ENCODE assay signal across 1 cellular context in the genomic region with DNA sequence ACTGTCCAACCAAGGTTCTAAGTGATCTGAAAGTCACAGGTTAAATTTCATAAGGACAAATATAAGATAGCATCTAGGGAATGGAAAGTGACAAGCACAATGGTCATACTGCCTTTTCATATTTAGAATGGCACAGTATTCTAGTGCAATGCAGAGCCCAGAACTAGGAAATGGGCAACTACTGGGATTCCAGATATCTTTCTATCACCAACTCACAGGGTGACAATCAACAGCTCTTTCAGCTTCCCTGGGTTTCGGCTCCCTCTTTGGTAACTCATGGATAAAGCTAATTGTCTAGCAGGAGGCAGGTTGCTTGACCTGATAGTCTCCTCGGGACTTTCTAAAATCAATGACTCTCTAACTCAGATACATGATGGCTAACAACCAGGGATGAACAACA.
TF ChIP-seq lines count a peak whose summit lies in the region.

No MANE protein-coding gene starts in this region.

TF ChIP-seq in WTC11, 78 proteins besides CTCF, POLR2A, EP300 and RAD21 (continued from another document):
- TF ChIP-seq, protein P1, sequence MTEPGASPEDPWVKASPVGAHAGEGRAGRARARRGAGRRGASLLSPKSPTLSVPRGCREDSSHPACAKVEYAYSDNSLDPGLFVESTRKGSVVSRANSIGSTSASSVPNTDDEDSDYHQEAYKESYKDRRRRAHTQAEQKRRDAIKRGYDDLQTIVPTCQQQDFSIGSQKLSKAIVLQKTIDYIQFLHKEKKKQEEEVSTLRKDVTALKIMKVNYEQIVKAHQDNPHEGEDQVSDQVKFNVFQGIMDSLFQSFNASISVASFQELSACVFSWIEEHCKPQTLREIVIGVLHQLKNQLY (CRISPR knock-in tag; IDR thresholded peaks at IDR 0.05), result no peak
- TF ChIP-seq ZNF121 (CRISPR knock-in tag; IDR thresholded peaks at IDR 0.05) (no peak), NFE2L1 (CRISPR knock-in tag; IDR thresholded peaks at IDR 0.05) (no peak), NR2C2 (CRISPR knock-in tag; IDR thresholded peaks at IDR 0.05) (no peak), KAT7 (CRISPR knock-in tag; IDR thresholded peaks at IDR 0.05; ENCODE audit: borderline replicate concordance) (no peak)
- TF ChIP-seq, protein P2, sequence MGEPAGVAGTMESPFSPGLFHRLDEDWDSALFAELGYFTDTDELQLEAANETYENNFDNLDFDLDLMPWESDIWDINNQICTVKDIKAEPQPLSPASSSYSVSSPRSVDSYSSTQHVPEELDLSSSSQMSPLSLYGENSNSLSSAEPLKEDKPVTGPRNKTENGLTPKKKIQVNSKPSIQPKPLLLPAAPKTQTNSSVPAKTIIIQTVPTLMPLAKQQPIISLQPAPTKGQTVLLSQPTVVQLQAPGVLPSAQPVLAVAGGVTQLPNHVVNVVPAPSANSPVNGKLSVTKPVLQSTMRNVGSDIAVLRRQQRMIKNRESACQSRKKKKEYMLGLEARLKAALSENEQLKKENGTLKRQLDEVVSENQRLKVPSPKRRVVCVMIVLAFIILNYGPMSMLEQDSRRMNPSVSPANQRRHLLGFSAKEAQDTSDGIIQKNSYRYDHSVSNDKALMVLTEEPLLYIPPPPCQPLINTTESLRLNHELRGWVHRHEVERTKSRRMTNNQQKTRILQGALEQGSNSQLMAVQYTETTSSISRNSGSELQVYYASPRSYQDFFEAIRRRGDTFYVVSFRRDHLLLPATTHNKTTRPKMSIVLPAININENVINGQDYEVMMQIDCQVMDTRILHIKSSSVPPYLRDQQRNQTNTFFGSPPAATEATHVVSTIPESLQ (CRISPR knock-in tag; IDR thresholded peaks at IDR 0.05), result no peak
